ENCODE assay signal across 8 cellular contexts in the genomic region with DNA sequence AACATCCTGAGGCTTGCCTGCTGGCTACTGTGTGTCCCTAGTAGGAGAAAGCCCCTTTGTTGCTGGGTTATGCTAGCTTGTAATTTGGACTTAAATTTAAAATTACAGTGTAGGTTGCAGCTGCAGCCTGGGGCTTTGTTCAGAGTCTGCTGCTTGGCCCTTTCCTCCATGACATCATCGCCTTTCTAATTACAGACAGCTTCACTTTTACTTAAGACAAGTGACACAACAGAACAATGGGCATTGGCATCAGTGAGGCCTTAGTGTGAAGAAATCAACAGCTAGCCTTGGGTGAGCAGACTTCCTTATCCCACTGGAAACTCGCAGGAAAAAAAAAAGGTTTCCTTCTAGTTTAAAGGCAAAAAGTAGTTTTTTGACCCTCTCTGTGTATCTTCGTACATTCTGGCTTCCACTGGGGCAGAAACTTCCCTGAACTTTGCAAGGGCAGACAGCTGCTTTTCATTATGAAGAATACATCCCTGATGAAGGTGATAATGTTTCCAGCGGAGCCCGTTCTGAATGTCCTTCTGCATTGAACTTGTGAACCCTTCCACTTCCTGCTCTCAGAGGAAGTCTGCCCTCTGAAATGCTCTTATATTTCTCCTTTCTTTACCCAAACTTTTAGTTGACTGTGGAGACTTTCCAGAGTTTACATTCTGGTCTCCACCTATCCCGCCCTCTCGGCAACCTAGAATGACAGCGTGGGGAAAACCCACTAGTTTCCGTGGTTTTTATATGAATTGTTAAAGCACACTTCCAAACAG.
DNase-seq lines count a peak whose midpoint lies in the region; TF ChIP-seq lines count a peak whose summit lies in the region.

No MANE protein-coding gene starts in this region.

- WGBS in mesodermal cell (ENCODE audit: insufficient coverage in 2 of 2), 2 experiments = 70 to 89% methylated on average over 2 to 3 of the region's 9 CpGs

- intact Hi-C loops in ascending aorta (cut with DNase I) = no loop called here

- in situ Hi-C loops in ACHN (cut with HindIII; ENCODE audit: low pct_ligation_motif_present, low pct_unique_long_range_greater_than_20kb, low sequenced_read_pairs) = no loop called here

- TF ChIP-seq CTCF in AG09309 (IDR thresholded peaks at IDR 0.05; ENCODE audit: control insufficient read depth, insufficient read depth, low read depth, low read length, missing control alignments) = no peak
- no peak for TF ChIP-seq CTCF in ascending aorta (IDR thresholded peaks at IDR 0.05)

- no peaks in the 10 kb centered on the region for H3K9me3 ChIP-seq in ascending aorta
- H3K9me3 ChIP-seq in mesodermal cell (ENCODE audit: control insufficient read depth, low read length) = no peaks in the 10 kb centered on the region

- peaks cover 0 to 3% of the 10 kb centered on the region in 2 donors for H3K4me1 ChIP-seq in ascending aorta
- no peaks in the 10 kb centered on the region for H3K4me1 ChIP-seq in mesodermal cell (ENCODE audit: control insufficient read depth, insufficient read depth, low read length, poor library complexity, severe bottlenecking)

- H3K4me3 ChIP-seq in AG09309 (ENCODE audit: control insufficient read depth, low read depth, low read length) (no peak overlapping the region), ascending aorta (no peak overlapping the region), mesodermal cell (ENCODE audit: extremely low read depth, insufficient read depth, low read length, poor library complexity, severe bottlenecking) (no peak overlapping the region)

- H3K27ac ChIP-seq in ascending aorta (peak overlapping the region; percentile 44 to 56), mesodermal cell (ENCODE audit: low read depth, low read length, severe bottlenecking) (peak overlapping the region; percentile 77)

- DNase-seq in AG09309 (ENCODE audit: low read depth) (peak; percentile 13), NAMALWA (ENCODE audit: low spot score) (peak; percentile 8), ascending aorta (ENCODE audit: low spot score in 2 of 2) (peak in 1 of 2 donors; percentile 67), NCI-H774 (lab: John Stamatoyannopoulos, UW) (no peak), iPS-NIHi11 (ENCODE audit: low spot score) (no peak), ACHN (no peak), SW 1271 (lab: John Stamatoyannopoulos, UW) (no peak)

- H3K27me3 ChIP-seq in ascending aorta = no peaks in the 10 kb centered on the region

- H3K36me3 ChIP-seq in ascending aorta = no peaks in the 10 kb centered on the region
- H3K36me3 ChIP-seq in mesodermal cell (ENCODE audit: control insufficient read depth, insufficient read depth, low read length) = no peaks in the 10 kb centered on the region

Comparison
In these comparisons a context has a peak if more than half of its experiments do, and no peak if none do; other contexts are left out.
1. DNase-seq: peak in AG09309 (single experiment) and NAMALWA (single experiment); none in NCI-H774 (single experiment), iPS-NIHi11 (single experiment), ACHN (single experiment) and SW 1271 (0 of 2).